16 cellular contexts compared by ENCODE assay signal in genomic region chr16:16027728-16028310, GRCh38.
DNase-seq lines count a peak whose midpoint lies in the region; ATAC-seq lines count a peak whose summit lies in the region.
"Had no signal": no experiment of that assay in that cellular context is flagged by ENCODE, and none has a peak within 500 bp of the region (broad histone marks: within the 10 kb centered on the region; RNA-seq: fewer than 3 reads in every experiment).

No MANE protein-coding gene starts in this region.

- no peak overlapping the region for H3K4me3 Mint-ChIP-seq in activated naive CD4-positive, alpha-beta T cell treated with anti-CD3 and anti-CD28 coated beads, Interleukin-2, amount 50 U/mL, for 24 hours
- H3K4me3 Mint-ChIP-seq in activated T-helper 17 cell treated with anti-CD3 and anti-CD28 coated beads, Interleukin-2, amount 50 U/mL, for 72 hours: no peak overlapping the region
- H3K4me3 Mint-ChIP-seq: activated naive CD4-positive, alpha-beta T cell treated with anti-CD3 and anti-CD28 coated beads, Interleukin-2, amount 10 ng/mL, durations not matched to agents 7 days and 5 days had no signal

- no peak overlapping the region for H3K14ac ChIP-seq in mesenchymal stem cell (ENCODE audit: low read length in 2 of 2)

- no peak for ATAC-seq in activated T-helper 17 cell treated with anti-CD3 and anti-CD28 coated beads, Interleukin-2, amount 50 U/mL, for 72 hours (replicated peaks)
- ATAC-seq in HG03439 (IDR thresholded peaks at IDR 0.05; ENCODE audit: unreplicated experiment): no peak
- ATAC-seq: left lung, sciatic nerve, SK-N-SH treated with all-trans-retinoic acid at 6 μM for 48 hours had no signal

- H3K4me3 ChIP-seq in mesenchymal stem cell (ENCODE audit: insufficient read depth in 1 of 2, low read depth in 1 of 2, low read length in 2 of 2): no peak overlapping the region
- no peak overlapping the region for H3K4me3 ChIP-seq in stomach smooth muscle (ENCODE audit: low read length in 2 of 2)
- H3K4me3 ChIP-seq: left lung, MG63, upper lobe of left lung had no signal

- H3K9me3 ChIP-seq in mesenchymal stem cell (ENCODE audit: control insufficient read depth, low read length) (no peaks in the 10 kb centered on the region), stomach smooth muscle (ENCODE audit: control insufficient read depth in 2 of 2, low read length in 2 of 2) (no peaks in the 10 kb centered on the region)
- H3K9me3 ChIP-seq: left lung, MG63, upper lobe of left lung had no signal

- H3K4me2 ChIP-seq in mesenchymal stem cell (ENCODE audit: low read length, poor library complexity, severe bottlenecking): no peak overlapping the region

- H3K9ac ChIP-seq in mesenchymal stem cell (ENCODE audit: low read length) (no peak overlapping the region), stomach smooth muscle (ENCODE audit: low read length in 2 of 2) (no peak overlapping the region)

- peak overlapping the region in 1 of 2 experiments; percentile 37 for H3K18ac ChIP-seq in mesenchymal stem cell (ENCODE audit: low read depth in 1 of 2, low read length in 2 of 2)

- H3K79me1 ChIP-seq in mesenchymal stem cell (replicated peaks; ENCODE audit: low read length, poor library complexity, severe bottlenecking): peaks cover 22% of the 10 kb centered on the region

- 90% methylated on average over 6 of the region's 11 CpGs for WGBS in mesenchymal stem cell

- no peaks in the 10 kb centered on the region for H3K27me3 ChIP-seq in mesenchymal stem cell (ENCODE audit: control insufficient read depth in 1 of 2, insufficient read depth in 1 of 2, low read length in 2 of 2)
- no peaks in the 10 kb centered on the region for H3K27me3 ChIP-seq in stomach smooth muscle (ENCODE audit: control insufficient read depth in 1 of 2, insufficient read depth in 2 of 2, low read length in 2 of 2)
- H3K27me3 ChIP-seq: left lung, MG63, upper lobe of left lung had no signal

- H2BK5ac ChIP-seq in mesenchymal stem cell (ENCODE audit: low read depth, low read length, poor library complexity, severe bottlenecking): no peak overlapping the region

- H2BK120ac ChIP-seq in mesenchymal stem cell (ENCODE audit: low read depth, low read length): no peak overlapping the region

- H4K91ac ChIP-seq in mesenchymal stem cell (ENCODE audit: low read length): peak overlapping the region; percentile 65

- H2AFZ ChIP-seq in mesenchymal stem cell (ENCODE audit: low read depth, low read length): no peak overlapping the region

- H3K4me1 Mint-ChIP-seq in activated naive CD4-positive, alpha-beta T cell treated with anti-CD3 and anti-CD28 coated beads, Interleukin-2, amount 50 U/mL, for 24 hours: peaks cover 36% of the 10 kb centered on the region
- peaks cover 44% of the 10 kb centered on the region for H3K4me1 Mint-ChIP-seq in activated T-helper 17 cell treated with anti-CD3 and anti-CD28 coated beads, Interleukin-2, amount 50 U/mL, for 72 hours

- no peak for DNase-seq in activated naive CD4-positive, alpha-beta T cell treated with Interleukin-2 at 50 U/mL for 16 hours
- DNase-seq in mesenchymal stem cell: no peak
- DNase-seq in islet precursor cell: no peak
- no peak for DNase-seq in central memory CD4-positive, alpha-beta T cell
- DNase-seq: activated CD4-positive, alpha-beta T cell treated with anti-CD3 and anti-CD28 coated beads, Interleukin-2, amount 50 U/mL, for 48 hours; activated naive CD4-positive, alpha-beta T cell treated with anti-CD3 and anti-CD28 coated beads, Interleukin-2, amount 10 ng/mL, durations not matched to agents 7 days and 5 days; left lung; MG63; NCI-H69; upper lobe of left lung had no signal

- H3K4ac ChIP-seq in mesenchymal stem cell (ENCODE audit: low read depth in 1 of 2, low read length in 2 of 2): no peak overlapping the region

- no peaks in the 10 kb centered on the region for H3K9me3 Mint-ChIP-seq in activated naive CD4-positive, alpha-beta T cell treated with anti-CD3 and anti-CD28 coated beads, Interleukin-2, amount 50 U/mL, for 24 hours
- H3K9me3 Mint-ChIP-seq in activated T-helper 17 cell treated with anti-CD3 and anti-CD28 coated beads, Interleukin-2, amount 50 U/mL, for 72 hours: no peaks in the 10 kb centered on the region
- H3K9me3 Mint-ChIP-seq: activated naive CD4-positive, alpha-beta T cell treated with anti-CD3 and anti-CD28 coated beads, Interleukin-2, amount 10 ng/mL, durations not matched to agents 7 days and 5 days had no signal

- H2BK12ac ChIP-seq in mesenchymal stem cell (ENCODE audit: low read length in 2 of 2): peak overlapping the region in 1 of 2 experiments; percentile 60

- H3K4me1 ChIP-seq in mesenchymal stem cell (ENCODE audit: control insufficient read depth, insufficient read depth, low read depth, low read length) (peaks cover 17% of the 10 kb centered on the region), stomach smooth muscle (ENCODE audit: control insufficient read depth, insufficient read depth, low read length) (peaks cover 26% of the 10 kb centered on the region)

- H2BK15ac ChIP-seq in mesenchymal stem cell (ENCODE audit: low read depth, poor library complexity, severe bottlenecking): no peak overlapping the region

- no peak overlapping the region for H4K8ac ChIP-seq in mesenchymal stem cell (ENCODE audit: low read length)

- no peak overlapping the region for H2AK5ac ChIP-seq in mesenchymal stem cell (ENCODE audit: low read length, severe bottlenecking)

- H3K36me3 Mint-ChIP-seq in activated naive CD4-positive, alpha-beta T cell treated with anti-CD3 and anti-CD28 coated beads, Interleukin-2, amount 50 U/mL, for 24 hours: peaks cover 7% of the 10 kb centered on the region
- peaks cover 74% of the 10 kb centered on the region for H3K36me3 Mint-ChIP-seq in activated T-helper 17 cell treated with anti-CD3 and anti-CD28 coated beads, Interleukin-2, amount 50 U/mL, for 72 hours (ENCODE audit: low read depth)

- no peaks in the 10 kb centered on the region for H3K27me3 Mint-ChIP-seq in activated naive CD4-positive, alpha-beta T cell treated with anti-CD3 and anti-CD28 coated beads, Interleukin-2, amount 50 U/mL, for 24 hours
- H3K27me3 Mint-ChIP-seq in activated T-helper 17 cell treated with anti-CD3 and anti-CD28 coated beads, Interleukin-2, amount 50 U/mL, for 72 hours: no peaks in the 10 kb centered on the region
- H3K27me3 Mint-ChIP-seq: activated naive CD4-positive, alpha-beta T cell treated with anti-CD3 and anti-CD28 coated beads, Interleukin-2, amount 10 ng/mL, durations not matched to agents 7 days and 5 days had no signal

- H3K36me3 ChIP-seq in mesenchymal stem cell (ENCODE audit: control insufficient read depth in 1 of 2, insufficient read depth in 2 of 2, low read depth in 1 of 2, low read length in 2 of 2): peaks cover 24 to 27% of the 10 kb centered on the region in 2 experiments
- peaks cover 6 to 10% of the 10 kb centered on the region in 2 donors for H3K36me3 ChIP-seq in stomach smooth muscle (ENCODE audit: control insufficient read depth in 2 of 2, insufficient read depth in 2 of 2, low read length in 2 of 2)
- H3K36me3 ChIP-seq: left lung, upper lobe of left lung had no signal

- H3K27ac Mint-ChIP-seq in activated naive CD4-positive, alpha-beta T cell treated with anti-CD3 and anti-CD28 coated beads, Interleukin-2, amount 50 U/mL, for 24 hours: peak overlapping the region; percentile 4
- peak overlapping the region; percentile 46 for H3K27ac Mint-ChIP-seq in activated T-helper 17 cell treated with anti-CD3 and anti-CD28 coated beads, Interleukin-2, amount 50 U/mL, for 72 hours
- H3K27ac Mint-ChIP-seq: activated naive CD4-positive, alpha-beta T cell treated with anti-CD3 and anti-CD28 coated beads, Interleukin-2, amount 10 ng/mL, durations not matched to agents 7 days and 5 days had no signal

- no peak overlapping the region for H3K23ac ChIP-seq in mesenchymal stem cell (ENCODE audit: low read length in 2 of 2)

- H3K27ac ChIP-seq in mesenchymal stem cell (ENCODE audit: low read length, poor library complexity, severe bottlenecking): no peak overlapping the region
- peak overlapping the region; percentile 24 for H3K27ac ChIP-seq in stomach smooth muscle (ENCODE audit: low read length)
- H3K27ac ChIP-seq: upper lobe of left lung had no signal
